ENCODE assay signal across 1 cellular context in genomic region chr3:13430411-13430875, GRCh38. TPM values are rescaled to one million over a fixed set of nuclear protein-coding genes. Genes with fewer than 3 reads are reported as not detected.
"Had no signal": no experiment of that assay in that cellular context is flagged by ENCODE, and none has a peak within 500 bp of the region (broad histone marks: within the 10 kb centered on the region; RNA-seq: fewer than 3 reads in every experiment).

No MANE protein-coding gene starts in this region.

RNA-seq across cellular contexts. Expression of gene NUP210, which starts 10.3 kb away (rescaled TPM):
- total RNA-seq: bronchial epithelial cell had no signal
